In the genomic region with DNA sequence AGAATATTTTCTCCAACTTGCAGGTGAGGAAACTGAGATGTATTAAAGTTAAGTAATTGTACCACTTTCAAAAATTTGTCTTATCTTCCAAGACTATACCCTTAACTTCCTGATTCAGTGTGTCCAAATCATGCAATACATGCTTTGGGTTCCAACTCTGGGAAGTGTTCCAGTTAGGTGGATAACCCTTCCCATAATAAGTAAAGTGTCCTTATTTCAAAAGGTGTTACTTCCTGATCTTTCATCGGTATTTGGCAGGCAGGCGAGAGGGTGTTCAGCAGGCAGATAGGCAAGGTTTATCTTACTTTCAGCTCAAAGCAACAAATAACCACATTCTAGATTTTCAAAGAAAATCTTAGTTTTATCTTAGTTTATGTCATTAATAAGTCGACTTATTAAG, we compare ENCODE assay signal across 21 cellular contexts. TPM values are rescaled to one million over a fixed set of nuclear protein-coding genes. Genes with fewer than 3 reads are reported as not detected.
"Had no signal": no experiment of that assay in that cellular context is flagged by ENCODE, and none has a peak within 500 bp of the region (broad histone marks: within the 10 kb centered on the region; RNA-seq: fewer than 3 reads in every experiment).

No MANE protein-coding gene starts in this region.

- H3K9me3 ChIP-seq: breast epithelium, SK-N-SH, thoracic aorta had no signal

- H3K4me3 ChIP-seq: breast epithelium, smooth muscle cell, thoracic aorta had no signal

- H3K9ac ChIP-seq: SK-N-SH had no signal

- H3K27me3 ChIP-seq: breast epithelium had no signal

- H3K27me3 Mint-ChIP-seq: activated CD4-positive, alpha-beta memory T cell treated with anti-CD3 and anti-CD28 coated beads, Interleukin-2, amount 10 ng/mL, durations not matched to agents 7 days and 5 days; activated CD4-positive, alpha-beta T cell treated with anti-CD3 and anti-CD28 coated beads, Interleukin-2, amount 10 ng/mL, durations not matched to agents 24 days and 14 days had no signal

- H3K27ac Mint-ChIP-seq: activated CD4-positive, alpha-beta memory T cell treated with anti-CD3 and anti-CD28 coated beads, Interleukin-2, amount 10 ng/mL, durations not matched to agents 7 days and 5 days; activated CD4-positive, alpha-beta T cell treated with anti-CD3 and anti-CD28 coated beads, Interleukin-2, amount 10 ng/mL, durations not matched to agents 24 days and 14 days; activated naive CD4-positive, alpha-beta T cell treated with anti-CD3 and anti-CD28 coated beads for 36 hours; activated naive CD8-positive, alpha-beta T cell treated with anti-CD3 and anti-CD28 coated beads, Interleukin-2, amount 10 ng/mL, durations not matched to agents 7 days and 5 days; activated T-cell treated with anti-CD3 and anti-CD28 coated beads, Interleukin-2, amount 50 U/mL, for 72 hours had no signal

- DNase-seq: activated CD4-positive, alpha-beta memory T cell treated with anti-CD3 and anti-CD28 coated beads, Interleukin-2, amount 10 ng/mL, durations not matched to agents 7 days and 5 days; activated CD4-positive, alpha-beta T cell treated with anti-CD3 and anti-CD28 coated beads, Interleukin-2, amount 10 ng/mL, durations not matched to agents 24 days and 14 days; activated effector memory CD4-positive, alpha-beta T cell treated with Interleukin-2 at 50 U/mL for 16 hours; activated naive CD4-positive, alpha-beta T cell treated with anti-CD3 and anti-CD28 coated beads for 36 hours; activated naive CD8-positive, alpha-beta T cell treated with anti-CD3 and anti-CD28 coated beads, Interleukin-2, amount 10 ng/mL, durations not matched to agents 7 days and 5 days; activated T-cell treated with anti-CD3 and anti-CD28 coated beads, Interleukin-2, amount 50 U/mL, for 72 hours; amniotic stem cell; cerebellar nuclear complex; foreskin keratinocyte; glutamatergic neuron; SK-N-SH; stimulated activated CD4-positive, alpha-beta T cell treated with anti-CD3 and anti-CD28 coated beads, Interleukin-2, amount 100 ng/mL, for 48 hours; stimulated activated CD8-positive, alpha-beta memory T cell treated with anti-CD3 and anti-CD28 coated beads, Interleukin-4, amount 100 ng/mL, for 48 hours; stimulated activated naive CD4-positive, alpha-beta T cell; T-helper 2 cell had no signal

- H3K4me1 ChIP-seq: breast epithelium had no signal

- ATAC-seq: activated CD4-positive, CD25-positive, alpha-beta regulatory T cell treated with anti-CD3 and anti-CD28 coated beads, Interleukin-2, amount 50 U/mL, for 24 hours had no signal

- H3K4me3 Mint-ChIP-seq: activated CD4-positive, alpha-beta memory T cell treated with anti-CD3 and anti-CD28 coated beads, Interleukin-2, amount 10 ng/mL, durations not matched to agents 7 days and 5 days; activated CD4-positive, alpha-beta T cell treated with anti-CD3 and anti-CD28 coated beads, Interleukin-2, amount 10 ng/mL, durations not matched to agents 24 days and 14 days; activated naive CD4-positive, alpha-beta T cell treated with anti-CD3 and anti-CD28 coated beads for 36 hours; activated naive CD8-positive, alpha-beta T cell treated with anti-CD3 and anti-CD28 coated beads, Interleukin-2, amount 10 ng/mL, durations not matched to agents 7 days and 5 days; activated T-cell treated with anti-CD3 and anti-CD28 coated beads, Interleukin-2, amount 50 U/mL, for 72 hours; type B pancreatic cell had no signal

- H3K4me1 Mint-ChIP-seq: activated CD4-positive, alpha-beta memory T cell treated with anti-CD3 and anti-CD28 coated beads, Interleukin-2, amount 10 ng/mL, durations not matched to agents 7 days and 5 days; activated CD4-positive, alpha-beta T cell treated with anti-CD3 and anti-CD28 coated beads, Interleukin-2, amount 10 ng/mL, durations not matched to agents 24 days and 14 days; activated naive CD8-positive, alpha-beta T cell treated with anti-CD3 and anti-CD28 coated beads, Interleukin-2, amount 10 ng/mL, durations not matched to agents 7 days and 5 days had no signal

- H3K9me3 Mint-ChIP-seq: activated naive CD4-positive, alpha-beta T cell treated with anti-CD3 and anti-CD28 coated beads for 36 hours; type B pancreatic cell had no signal

- H3K36me3 ChIP-seq: breast epithelium had no signal

- H3K27ac ChIP-seq: breast epithelium, foreskin keratinocyte, VCaP had no signal

- H3K4me2 ChIP-seq: SK-N-SH, smooth muscle cell had no signal

- H3K36me3 Mint-ChIP-seq: activated naive CD8-positive, alpha-beta T cell treated with anti-CD3 and anti-CD28 coated beads, Interleukin-2, amount 10 ng/mL, durations not matched to agents 7 days and 5 days; type B pancreatic cell had no signal

RNA-seq across cellular contexts. Expression of a gene that starts 46.3 kb away (rescaled TPM):
- total RNA-seq: activated CD4-positive, alpha-beta memory T cell treated with anti-CD3 and anti-CD28 coated beads, Interleukin-2, amount 10 ng/mL, durations not matched to agents 7 days and 5 days; activated naive CD8-positive, alpha-beta T cell treated with anti-CD3 and anti-CD28 coated beads, Interleukin-2, amount 10 ng/mL, durations not matched to agents 7 days and 5 days had no signal
